ENCODE assay signal across 8 cellular contexts in genomic region chr1:12161324-12161661, GRCh38. TPM values are rescaled to one million over a fixed set of nuclear protein-coding genes. Genes with fewer than 3 reads are reported as not detected.
DNase-seq lines count a peak whose midpoint lies in the region; ATAC-seq and TF ChIP-seq lines count a peak whose summit lies in the region.

No MANE protein-coding gene starts in this region.

- no peak overlapping the region for H3K9ac ChIP-seq in Karpas-422 (ENCODE audit: low read length)

- H3K4me1 ChIP-seq in left lung (peaks cover 13 to 98% of the 10 kb centered on the region in 2 donors), Karpas-422 (ENCODE audit: low read length) (no peaks in the 10 kb centered on the region)

- no peaks in the 10 kb centered on the region for H3K79me2 ChIP-seq in Karpas-422 (ENCODE audit: low read length)

- peak; percentile 7 for ATAC-seq in activated CD8-positive, alpha-beta T cell treated with anti-CD3 and anti-CD28 coated beads, Interleukin-2, amount 10 ng/mL, durations not matched to agents 7 days and 5 days
- ATAC-seq in left lung (no peak), GM18520 (IDR thresholded peaks at IDR 0.05; ENCODE audit: unreplicated experiment) (no peak)

- H4K20me1 ChIP-seq in Karpas-422 (ENCODE audit: insufficient read depth, low read depth, low read length): peaks cover 22% of the 10 kb centered on the region

- H3K27me3 Mint-ChIP-seq in activated CD4-positive, alpha-beta T cell treated with anti-CD3 and anti-CD28 coated beads, Interleukin-2, amount 10 ng/mL, durations not matched to agents 24 days and 14 days: no peaks in the 10 kb centered on the region
- H3K27me3 Mint-ChIP-seq in activated CD8-positive, alpha-beta T cell treated with anti-CD3 and anti-CD28 coated beads, Interleukin-2, amount 10 ng/mL, durations not matched to agents 7 days and 5 days (ENCODE audit: low read depth): no peaks in the 10 kb centered on the region

- no peak overlapping the region for H2AFZ ChIP-seq in Karpas-422 (ENCODE audit: low read length)

- H3K4me2 ChIP-seq in Karpas-422 (ENCODE audit: low read depth, low read length, poor library complexity, severe bottlenecking): no peak overlapping the region

- H3K4me3 ChIP-seq in left lung (no peak overlapping the region), Karpas-422 (ENCODE audit: low read length) (no peak overlapping the region)

- H3K9me2 ChIP-seq in Karpas-422 (replicated peaks; ENCODE audit: insufficient read depth, low read length): no peaks in the 10 kb centered on the region

- H3K36me3 Mint-ChIP-seq in activated CD4-positive, alpha-beta T cell treated with anti-CD3 and anti-CD28 coated beads, Interleukin-2, amount 10 ng/mL, durations not matched to agents 24 days and 14 days (ENCODE audit: low read depth): peaks cover 1% of the 10 kb centered on the region
- peaks cover 8% of the 10 kb centered on the region for H3K36me3 Mint-ChIP-seq in activated CD8-positive, alpha-beta T cell treated with anti-CD3 and anti-CD28 coated beads, Interleukin-2, amount 10 ng/mL, durations not matched to agents 7 days and 5 days (ENCODE audit: low read depth)

- H3K36me3 ChIP-seq in left lung (no peaks in the 10 kb centered on the region), Karpas-422 (ENCODE audit: insufficient read depth, low read length) (no peaks in the 10 kb centered on the region)

- POLR2A ChIA-PET in activated CD8-positive, alpha-beta T cell treated with anti-CD3 and anti-CD28 coated beads, Interleukin-2, amount 10 ng/mL, durations not matched to agents 7 days and 5 days (lab: Charles Lee): interaction anchor here (1.2 to 4.4 kb wide), 6 partner anchors 11 to 253 kb away, joined by 7 to 46 read pairs (median 22); no protein-coding TSS in a partner anchor

- H3K9me3 ChIP-seq in left lung (no peaks in the 10 kb centered on the region), Karpas-422 (ENCODE audit: low read length) (no peaks in the 10 kb centered on the region)

- intact Hi-C loops in activated CD4-positive, alpha-beta T cell treated with anti-CD3 and anti-CD28 coated beads, Interleukin-2, amount 10 ng/mL, durations not matched to agents 24 days and 14 days (cut with micrococcal nuclease): loop anchor here (5.0 kb wide), 2 partner anchors 34 to 114 kb away; no protein-coding TSS in a partner anchor
- intact Hi-C loops in left lung (cut with DNase I): no loop called here

- peak overlapping the region; percentile 95 for H3K27ac Mint-ChIP-seq in activated CD4-positive, alpha-beta T cell treated with anti-CD3 and anti-CD28 coated beads, Interleukin-2, amount 10 ng/mL, durations not matched to agents 24 days and 14 days
- peak overlapping the region; percentile 97 for H3K27ac Mint-ChIP-seq in activated CD8-positive, alpha-beta T cell treated with anti-CD3 and anti-CD28 coated beads, Interleukin-2, amount 10 ng/mL, durations not matched to agents 7 days and 5 days

- no peaks in the 10 kb centered on the region for H3K9me3 Mint-ChIP-seq in activated CD4-positive, alpha-beta T cell treated with anti-CD3 and anti-CD28 coated beads, Interleukin-2, amount 10 ng/mL, durations not matched to agents 24 days and 14 days
- H3K9me3 Mint-ChIP-seq in activated CD8-positive, alpha-beta T cell treated with anti-CD3 and anti-CD28 coated beads, Interleukin-2, amount 10 ng/mL, durations not matched to agents 7 days and 5 days (ENCODE audit: insufficient read depth): no peaks in the 10 kb centered on the region

- peak overlapping the region; percentile 76 for H3K4me3 Mint-ChIP-seq in activated CD4-positive, alpha-beta T cell treated with anti-CD3 and anti-CD28 coated beads, Interleukin-2, amount 10 ng/mL, durations not matched to agents 24 days and 14 days
- H3K4me3 Mint-ChIP-seq in activated CD8-positive, alpha-beta T cell treated with anti-CD3 and anti-CD28 coated beads, Interleukin-2, amount 10 ng/mL, durations not matched to agents 7 days and 5 days: peak overlapping the region; percentile 58

- H3K27me3 ChIP-seq in left lung (no peaks in the 10 kb centered on the region), Karpas-422 (ENCODE audit: low read length) (no peaks in the 10 kb centered on the region)

- H3K4me1 Mint-ChIP-seq in activated CD4-positive, alpha-beta T cell treated with anti-CD3 and anti-CD28 coated beads, Interleukin-2, amount 10 ng/mL, durations not matched to agents 24 days and 14 days: peaks cover 80% of the 10 kb centered on the region
- peaks cover 92% of the 10 kb centered on the region for H3K4me1 Mint-ChIP-seq in activated CD8-positive, alpha-beta T cell treated with anti-CD3 and anti-CD28 coated beads, Interleukin-2, amount 10 ng/mL, durations not matched to agents 7 days and 5 days (ENCODE audit: low read depth)

- CTCF ChIA-PET in activated CD8-positive, alpha-beta T cell treated with anti-CD3 and anti-CD28 coated beads, Interleukin-2, amount 10 ng/mL, durations not matched to agents 7 days and 5 days (lab: Charles Lee): interaction anchor here (0.8 to 4.8 kb wide), 7 partner anchors 8 to 72 kb away, joined by 3 to 40 read pairs (median 4); no protein-coding TSS in a partner anchor

- no peak for TF ChIP-seq CTCF in left lung (IDR thresholded peaks at IDR 0.05)

- peak overlapping the region; percentile 68 to 91 for H3K27ac ChIP-seq in left lung
- peak overlapping the region; percentile 27 for H3K27ac ChIP-seq in temporal lobe (ENCODE audit: low read depth, low read length)
- no peak overlapping the region for H3K27ac ChIP-seq in Karpas-422 (ENCODE audit: low read length)

- DNase-seq in activated CD4-positive, alpha-beta T cell treated with anti-CD3 and anti-CD28 coated beads, Interleukin-2, amount 10 ng/mL, durations not matched to agents 24 days and 14 days: peak; percentile 73
- no peak for DNase-seq in activated CD4-positive, alpha-beta T cell treated with anti-CD3 and anti-CD28 coated beads for 4 hours
- DNase-seq in activated CD8-positive, alpha-beta T cell treated with anti-CD3 and anti-CD28 coated beads, Interleukin-2, amount 10 ng/mL, durations not matched to agents 7 days and 5 days: no peak
- no peak for DNase-seq in left lung
- no peak for DNase-seq in NCI-H2227 treated with DMSO at 0.1 percent for 48 hours (lab: John Stamatoyannopoulos, UW)
- DNase-seq in Karpas-422: no peak

RNA-seq across cellular contexts. Expression of gene TNFRSF1B, which starts 5.5 kb away (rescaled TPM):
- total RNA-seq in activated CD4-positive, alpha-beta T cell treated with anti-CD3 and anti-CD28 coated beads, Interleukin-2, amount 10 ng/mL, durations not matched to agents 24 days and 14 days: 145 TPM in 2 replicates
- 100 to 1,000 TPM; 274 to 284 TPM for total RNA-seq in activated CD8-positive, alpha-beta T cell treated with anti-CD3 and anti-CD28 coated beads, Interleukin-2, amount 10 ng/mL, durations not matched to agents 7 days and 5 days
- total RNA-seq in left lung (100 to 1,000 TPM in 1 of 2 donors, 10 to 100 TPM in 1; 33.0 to 109 TPM), temporal lobe (2.0 TPM)
- total RNA-seq in Karpas-422 (2014; rRNA removed; shearing (Covaris generic); ENCODE audit: low replicate concordance): not detected in 2 replicates

Comparison
In these comparisons a context has a peak if more than half of its experiments do, and no peak if none do; other contexts are left out.
1. RNA of gene TNFRSF1B, which starts 5.5 kb away (total RNA-seq): 274 to 284 TPM in activated CD8-positive, alpha-beta T cell treated with anti-CD3 and anti-CD28 coated beads, Interleukin-2, amount 10 ng/mL, durations not matched to agents 7 days and 5 days, 145 TPM in activated CD4-positive, alpha-beta T cell treated with anti-CD3 and anti-CD28 coated beads, Interleukin-2, amount 10 ng/mL, durations not matched to agents 24 days and 14 days and 33.0 to 109 TPM in left lung; 2.0 TPM in temporal lobe (single experiment) and not detected in Karpas-422; every median in the first group is over 10 times any median in the second.